Comparison of ENCODE assay signal across 31 cellular contexts in the genomic region with DNA sequence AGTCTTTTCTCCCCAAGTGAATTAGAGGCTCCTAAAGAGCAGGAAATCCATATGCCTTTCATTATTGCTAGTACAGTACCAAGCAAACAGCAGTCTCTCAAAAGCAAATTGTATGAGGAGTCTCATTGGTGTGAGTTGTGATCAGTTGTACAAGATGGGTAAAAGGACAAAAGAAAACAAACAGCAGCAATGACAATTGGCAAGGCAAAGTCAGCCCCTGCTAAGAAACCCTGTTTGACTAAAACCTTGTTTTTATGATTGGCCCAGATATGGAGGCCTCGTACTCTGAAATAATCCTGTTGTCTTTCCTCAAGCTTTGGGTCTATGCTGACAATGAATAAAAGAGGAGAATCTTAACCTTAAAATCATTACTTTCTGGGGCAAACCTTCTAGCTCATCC.
"Had no signal": no experiment of that assay in that cellular context is flagged by ENCODE, and none has a peak within 500 bp of the region (broad histone marks: within the 10 kb centered on the region; RNA-seq: fewer than 3 reads in every experiment).

No MANE protein-coding gene starts in this region.

- H3K4me3 Mint-ChIP-seq: activated CD4-positive, alpha-beta memory T cell treated with anti-CD3 and anti-CD28 coated beads for 36 hours; activated CD4-positive, alpha-beta T cell treated with anti-CD3 and anti-CD28 coated beads for 36 hours; activated CD4-positive, alpha-beta T cell treated with anti-CD3 and anti-CD28 coated beads, Interleukin-2, amount 10 ng/mL, durations not matched to agents 24 days and 14 days; activated CD8-positive, alpha-beta memory T cell treated with anti-CD3 and anti-CD28 coated beads, Interleukin-2, amount 10 ng/mL, durations not matched to agents 7 days and 5 days; activated CD8-positive, alpha-beta T cell treated with anti-CD3 and anti-CD28 coated beads, Interleukin-2, amount 10 ng/mL, durations not matched to agents 7 days and 5 days; activated naive CD4-positive, alpha-beta T cell treated with anti-CD3 and anti-CD28 coated beads, Interleukin-2, amount 10 ng/mL, durations not matched to agents 7 days and 5 days; activated naive CD8-positive, alpha-beta T cell; activated T-helper 1 cell treated with anti-CD3 and anti-CD28 coated beads, Interleukin-12 subunit alpha, Interleukin-12 subunit beta, Interleukin-2, Interleukin-4 antibody, amounts not matched to agents 30 ng/mL and 10 ng/mL and 1 ng/mL, durations not matched to agents 14 hours and 24 hours and 36 hours; central memory CD8-positive, alpha-beta T cell; dendritic cell treated with granulocyte-macrophage colony-stimulating factor and Interleukin-4, amounts not matched to agents 40 ng/mL and 50 ng/mL, for 4 days; endodermal cell; T-helper 17 cell; T-helper 2 cell treated with Interferon-gamma antibody and Interleukin-4, amounts not matched to agents 5 μg/mL and 100 μg/mL, for 36 hours had no signal

- ATAC-seq: activated CD4-positive, alpha-beta T cell treated with anti-CD3 and anti-CD28 coated beads for 36 hours; activated CD8-positive, alpha-beta memory T cell treated with anti-CD3 and anti-CD28 coated beads, Interleukin-2, amount 10 ng/mL, durations not matched to agents 7 days and 5 days; activated CD8-positive, alpha-beta T cell treated with anti-CD3 and anti-CD28 coated beads, Interleukin-2, amount 10 ng/mL, durations not matched to agents 7 days and 5 days; esophagus mucosa; gastroesophageal sphincter; T-helper 17 cell had no signal

- H3K27me3 ChIP-seq: brain microvascular endothelial cell had no signal

- H3K36me3 ChIP-seq: brain microvascular endothelial cell, gastroesophageal sphincter had no signal

- H3K9me3 Mint-ChIP-seq: central memory CD8-positive, alpha-beta T cell had no signal

- H3K27ac ChIP-seq: brain microvascular endothelial cell, coronary artery, gastroesophageal sphincter had no signal

- DNase-seq: activated CD4-positive, alpha-beta memory T cell treated with anti-CD3 and anti-CD28 coated beads for 36 hours; activated CD4-positive, alpha-beta T cell treated with anti-CD3 and anti-CD28 coated beads for 36 hours; activated CD4-positive, alpha-beta T cell treated with anti-CD3 and anti-CD28 coated beads, Interleukin-2, amount 10 ng/mL, durations not matched to agents 24 days and 14 days; activated CD4-positive, CD25-positive, alpha-beta regulatory T cell; activated CD4-positive, CD25-positive, alpha-beta regulatory T cell treated with anti-CD3 and anti-CD28 coated beads, Interleukin-2, amount 50 U/mL, for 72 hours; activated CD8-positive, alpha-beta memory T cell treated with anti-CD3 and anti-CD28 coated beads, Interleukin-2, amount 10 ng/mL, durations not matched to agents 7 days and 5 days; activated CD8-positive, alpha-beta memory T cell treated with anti-CD3 and anti-CD28 coated beads, Interleukin-2, amount 50 U/mL, for 4 hours; activated CD8-positive, alpha-beta T cell treated with anti-CD3 and anti-CD28 coated beads, Interleukin-2, amount 10 ng/mL, durations not matched to agents 7 days and 5 days; activated gamma-delta T cell; activated naive CD4-positive, alpha-beta T cell; activated naive CD4-positive, alpha-beta T cell treated with anti-CD3 and anti-CD28 coated beads, Interleukin-2, amount 10 ng/mL, durations not matched to agents 7 days and 5 days; activated T-cell treated with anti-CD3 and anti-CD28 coated beads, Interleukin-2, amount 50 U/mL, for 1 hour; activated T-cell treated with anti-CD3 and anti-CD28 coated beads, Interleukin-2, amount 50 U/mL, for 48 hours; amniotic stem cell; anterior cingulate cortex; brain microvascular endothelial cell; dorsolateral prefrontal cortex; effector memory CD4-positive, alpha-beta T cell; head of caudate nucleus; T-helper 1 cell; T-helper 17 cell; T1000 had no signal

- H3K4me3 ChIP-seq: coronary artery, dorsolateral prefrontal cortex, gastroesophageal sphincter had no signal

- H3K27ac Mint-ChIP-seq: activated CD4-positive, alpha-beta memory T cell treated with anti-CD3 and anti-CD28 coated beads for 36 hours; activated CD4-positive, alpha-beta T cell treated with anti-CD3 and anti-CD28 coated beads for 36 hours; activated CD4-positive, alpha-beta T cell treated with anti-CD3 and anti-CD28 coated beads, Interleukin-2, amount 10 ng/mL, durations not matched to agents 24 days and 14 days; activated CD8-positive, alpha-beta memory T cell treated with anti-CD3 and anti-CD28 coated beads, Interleukin-2, amount 10 ng/mL, durations not matched to agents 7 days and 5 days; activated CD8-positive, alpha-beta T cell treated with anti-CD3 and anti-CD28 coated beads, Interleukin-2, amount 10 ng/mL, durations not matched to agents 7 days and 5 days; activated naive CD4-positive, alpha-beta T cell treated with anti-CD3 and anti-CD28 coated beads, Interleukin-2, amount 10 ng/mL, durations not matched to agents 7 days and 5 days; activated naive CD8-positive, alpha-beta T cell; activated T-helper 1 cell treated with anti-CD3 and anti-CD28 coated beads, Interleukin-12 subunit alpha, Interleukin-12 subunit beta, Interleukin-2, Interleukin-4 antibody, amounts not matched to agents 30 ng/mL and 10 ng/mL and 1 ng/mL, durations not matched to agents 14 hours and 24 hours and 36 hours; dendritic cell treated with granulocyte-macrophage colony-stimulating factor and Interleukin-4, amounts not matched to agents 40 ng/mL and 50 ng/mL, for 4 days; endodermal cell; T-helper 17 cell; T-helper 2 cell treated with Interferon-gamma antibody and Interleukin-4, amounts not matched to agents 5 μg/mL and 100 μg/mL, for 36 hours had no signal
